11 cellular contexts compared by ENCODE assay signal in the genomic region with DNA sequence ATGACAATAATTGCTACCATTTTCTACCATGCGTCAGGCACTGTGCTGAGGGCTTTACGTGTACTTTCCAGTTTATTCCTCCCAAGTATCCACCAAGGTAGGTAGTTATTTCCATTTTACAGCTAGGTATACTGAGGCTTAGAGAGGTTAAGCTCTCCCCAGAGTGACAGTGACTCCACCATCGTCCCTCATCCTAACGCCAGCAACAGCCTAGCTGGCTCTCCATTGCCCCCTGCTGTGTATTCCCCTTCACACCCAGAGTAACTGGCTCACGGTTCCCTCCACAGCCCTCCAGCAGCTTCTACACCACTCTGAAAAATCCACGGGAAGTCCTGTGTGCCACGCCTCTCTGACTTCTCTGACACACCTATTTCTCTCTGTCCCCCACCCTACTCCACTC. TPM values are rescaled to one million over a fixed set of nuclear protein-coding genes. Genes with fewer than 3 reads are reported as not detected.
DNase-seq lines count a peak whose midpoint lies in the region; ATAC-seq and TF ChIP-seq lines count a peak whose summit lies in the region.
"Had no signal": no experiment of that assay in that cellular context is flagged by ENCODE, and none has a peak within 500 bp of the region (broad histone marks: within the 10 kb centered on the region; RNA-seq: fewer than 3 reads in every experiment).

No MANE protein-coding gene starts in this region.

- H3K27me3 ChIP-seq in DND-41 (ENCODE audit: insufficient read depth, low read length, poor library complexity) (no peaks in the 10 kb centered on the region), liver (ENCODE audit: control insufficient read depth in 4 of 4, insufficient read depth in 4 of 4, low read length in 3 of 4) (no peaks in the 10 kb centered on the region), gastroesophageal sphincter (no peaks in the 10 kb centered on the region)

- H3K9ac ChIP-seq in DND-41 (ENCODE audit: low read depth, low read length) (no peak overlapping the region), liver (ENCODE audit: low read depth in 1 of 2, low read length in 2 of 2) (no peak overlapping the region)
- H3K9ac ChIP-seq: KMS-11 had no signal

- H3K79me2 ChIP-seq in DND-41 (ENCODE audit: insufficient read depth, low read length): no peaks in the 10 kb centered on the region

- H3K36me3 ChIP-seq in DND-41 (ENCODE audit: insufficient read depth, low read length): no peaks in the 10 kb centered on the region; the same call in 1 of the 2 replicates
- no peaks in the 10 kb centered on the region for H3K36me3 ChIP-seq in liver (ENCODE audit: control insufficient read depth in 4 of 4, insufficient read depth in 3 of 4, low read depth in 1 of 4, low read length in 3 of 4)
- peaks cover 0 to 13% of the 10 kb centered on the region in 2 donors for H3K36me3 ChIP-seq in gastroesophageal sphincter

- H3K4me1 ChIP-seq in DND-41 (ENCODE audit: insufficient read depth, low read length): no peaks in the 10 kb centered on the region
- H3K4me1 ChIP-seq in liver (ENCODE audit: control insufficient read depth in 4 of 4, insufficient read depth in 4 of 4, low read length in 3 of 4): peaks cover 3 to 17% (median 9%) of the 10 kb centered on the region in 4 donors
- H3K4me1 ChIP-seq in gastroesophageal sphincter: no peaks in the 10 kb centered on the region

- TF ChIP-seq CTCF in DND-41 (IDR thresholded peaks at IDR 0.05; ENCODE audit: borderline replicate concordance, extremely low read depth, low read length, poor library complexity, severe bottlenecking) (peak; percentile 48), activated B cell treated with CpG ODN at 0.5 μM for 24 hours (IDR thresholded peaks at IDR 0.05) (no peak), liver (IDR thresholded peaks at IDR 0.05; ENCODE audit: low read depth, low read length, missing input control) (peak; percentile 43), gastroesophageal sphincter (IDR thresholded peaks at IDR 0.05) (no peak)

- H3K27ac Mint-ChIP-seq in activated B cell treated with CpG ODN at 0.5 μM for 24 hours: no peak overlapping the region
- H3K27ac Mint-ChIP-seq: effector memory CD8-positive, alpha-beta T cell had no signal

- intact Hi-C loops in activated B cell treated with CpG ODN at 0.5 μM for 24 hours (cut with micrococcal nuclease): no loop called here

- H3K4me2 ChIP-seq in DND-41 (ENCODE audit: insufficient read depth, low read length): no peak overlapping the region
- H3K4me2 ChIP-seq: KMS-11 had no signal

- H3K36me3 Mint-ChIP-seq in activated B cell treated with CpG ODN at 0.5 μM for 24 hours (ENCODE audit: low read depth): no peaks in the 10 kb centered on the region
- H3K36me3 Mint-ChIP-seq: activated naive CD8-positive, alpha-beta T cell treated with anti-CD3 and anti-CD28 coated beads for 36 hours had no signal

- H3K27ac ChIP-seq in DND-41 (ENCODE audit: low read length): no peak overlapping the region
- H3K27ac ChIP-seq in liver (ENCODE audit: low read depth in 1 of 2, low read length in 2 of 2): no peak overlapping the region
- H3K27ac ChIP-seq in gastroesophageal sphincter: no peak overlapping the region
- H3K27ac ChIP-seq: KMS-11 had no signal

- H3K4me3 ChIP-seq in DND-41 (ENCODE audit: low read depth in 1 of 2, low read length in 2 of 2) (no peak overlapping the region), liver (ENCODE audit: low read depth in 1 of 3, low read length in 3 of 3) (no peak overlapping the region), gastroesophageal sphincter (no peak overlapping the region)

- 55% methylated on average over 7 of the region's 7 CpGs for WGBS in liver
- 49 to 52% methylated on average over 6 to 7 of the region's 7 CpGs for WGBS in gastroesophageal sphincter (ENCODE audit: low coverage in 1 of 2), 2 donors

- H2AFZ ChIP-seq in DND-41 (ENCODE audit: low read depth, low read length): no peak overlapping the region

- no peak; the same call in 2 of the 3 replicates for ATAC-seq in DND-41 (ENCODE audit: insufficient read depth, low read depth)
- peak; percentile 31 for ATAC-seq in activated B cell treated with CpG ODN at 0.5 μM for 24 hours (ENCODE audit: low read depth)
- no peak for ATAC-seq in gastroesophageal sphincter
- ATAC-seq: effector memory CD8-positive, alpha-beta T cell had no signal

- H3K4me3 Mint-ChIP-seq in activated B cell treated with CpG ODN at 0.5 μM for 24 hours: no peak overlapping the region
- H3K4me3 Mint-ChIP-seq: activated naive CD8-positive, alpha-beta T cell treated with anti-CD3 and anti-CD28 coated beads for 36 hours; effector memory CD8-positive, alpha-beta T cell had no signal

- POLR2A ChIA-PET in HEK293T (lab: Yijun Ruan, JAX): interaction anchor here (0.9 kb wide), 1 partner anchor 33 kb away, joined by 3 read pairs; a partner anchor contains a TSS
- POLR2A ChIA-PET in activated B cell treated with CpG ODN at 0.5 μM for 24 hours (lab: Charles Lee): no interaction called here

- TF ChIP-seq RAD21 in liver (IDR thresholded peaks at IDR 0.05): peak; percentile 70 to 82

- H3K27me3 Mint-ChIP-seq in activated B cell treated with CpG ODN at 0.5 μM for 24 hours: no peaks in the 10 kb centered on the region
- H3K27me3 Mint-ChIP-seq: activated naive CD8-positive, alpha-beta T cell treated with anti-CD3 and anti-CD28 coated beads for 36 hours; effector memory CD8-positive, alpha-beta T cell had no signal

- no peaks in the 10 kb centered on the region for H4K20me1 ChIP-seq in DND-41 (ENCODE audit: insufficient read depth, low read length)

- TF ChIP-seq POLR2A in gastroesophageal sphincter (IDR thresholded peaks at IDR 0.05): no peak

- CTCF ChIA-PET in HEK293T (lab: Yijun Ruan, JAX): interaction anchor here (0.7 kb wide), 1 partner anchor 9 kb away, joined by 3 read pairs; no protein-coding TSS in a partner anchor
- CTCF ChIA-PET in activated B cell treated with CpG ODN at 0.5 μM for 24 hours (lab: Charles Lee): no interaction called here

- H3K9me3 ChIP-seq in DND-41 (ENCODE audit: insufficient read depth, low read length, severe bottlenecking): no peaks in the 10 kb centered on the region
- H3K9me3 ChIP-seq in liver (ENCODE audit: control insufficient read depth in 4 of 4, low read length in 3 of 4): no peaks in the 10 kb centered on the region
- no peaks in the 10 kb centered on the region for H3K9me3 ChIP-seq in gastroesophageal sphincter

- no peaks in the 10 kb centered on the region for H3K9me3 Mint-ChIP-seq in activated B cell treated with CpG ODN at 0.5 μM for 24 hours
- H3K9me3 Mint-ChIP-seq: activated naive CD8-positive, alpha-beta T cell treated with anti-CD3 and anti-CD28 coated beads for 36 hours; effector memory CD8-positive, alpha-beta T cell had no signal

- DNase-seq in DND-41 (no peak), HEK293T (ENCODE audit: extremely low spot score) (peak; percentile 40), activated B cell treated with CpG ODN at 0.5 μM for 24 hours (no peak), kidney glomerular epithelial cell (lab: John Stamatoyannopoulos, UW) (no peak), anterior cingulate cortex (lab: John Stamatoyannopoulos, UW) (no peak)
- DNase-seq: activated CD4-positive, CD25-positive, alpha-beta regulatory T cell; activated naive CD8-positive, alpha-beta T cell treated with anti-CD3 and anti-CD28 coated beads for 36 hours; effector memory CD8-positive, alpha-beta T cell had no signal

- peaks cover 4% of the 10 kb centered on the region for H3K4me1 Mint-ChIP-seq in activated B cell treated with CpG ODN at 0.5 μM for 24 hours
- H3K4me1 Mint-ChIP-seq: activated naive CD8-positive, alpha-beta T cell treated with anti-CD3 and anti-CD28 coated beads for 36 hours had no signal

- TF ChIP-seq EP300 in gastroesophageal sphincter (IDR thresholded peaks at IDR 0.05): no peak

TF ChIP-seq in HEK293T, 16 proteins besides CTCF, POLR2A, EP300 and RAD21 (continues in another document):
- no peak for TF ChIP-seq HDGF (IDR thresholded peaks at IDR 0.05; ENCODE audit: borderline replicate concordance)
- TF ChIP-seq L3MBTL2 (conservative IDR thresholded peaks at IDR 0.05): no peak
- TF ChIP-seq TARDBP (IDR thresholded peaks at IDR 0.05): no peak
- TF ChIP-seq SUZ12 (IDR thresholded peaks at IDR 0.05): no peak
- TF ChIP-seq FOXK2 (IDR thresholded peaks at IDR 0.05): no peak
- no peak for TF ChIP-seq FOXM1 (IDR thresholded peaks at IDR 0.05; ENCODE audit: borderline replicate concordance)
- TF ChIP-seq CTBP1 (IDR thresholded peaks at IDR 0.05; ENCODE audit: borderline replicate concordance): no peak
- no peak for TF ChIP-seq LEF1 (IDR thresholded peaks at IDR 0.05; ENCODE audit: borderline replicate concordance)
- TF ChIP-seq NFRKB (IDR thresholded peaks at IDR 0.05): no peak
- TF ChIP-seq FOXA1 (IDR thresholded peaks at IDR 0.05): no peak

TF ChIP-seq in liver, 16 proteins besides CTCF, POLR2A, EP300 and RAD21 (continues in another document):
- TF ChIP-seq RXRA (IDR thresholded peaks at IDR 0.05) (no peak), EGR1 (IDR thresholded peaks at IDR 0.05; ENCODE audit: low read depth in 2 of 2) (no peak)

RNA-seq across cellular contexts. Expression of a gene that starts 7.1 kb away (rescaled TPM):
- not detected in 2 replicates for total RNA-seq in activated B cell treated with CpG ODN at 0.5 μM for 24 hours
- total RNA-seq in liver: 100 to 1,000 TPM; 127 to 401 TPM
- 100 to 1,000 TPM; 541 to 728 TPM for polyA plus RNA-seq in liver
- 1 to 10 TPM in 1 of 4 donors, under 1 TPM in 1, not detected in 2; 0.54 to 1.2 TPM for total RNA-seq in gastroesophageal sphincter

RNA-seq across cellular contexts. Expression of a gene that starts 33.4 kb away (rescaled TPM):
- total RNA-seq in activated B cell treated with CpG ODN at 0.5 μM for 24 hours (3.9 and 5.0 TPM in 2 replicates), liver (1 to 10 TPM; 2.1 to 5.7 TPM), gastroesophageal sphincter (10 to 100 TPM; 14.1 to 21.7 (median 16.5) TPM)
- 1 to 10 TPM in 1 of 2 donors, under 1 TPM in 1; 0.40 to 1.6 TPM for polyA plus RNA-seq in liver

RNA-seq across cellular contexts. Expression of a gene that starts 33.5 kb away (rescaled TPM):
- 438 and 469 TPM in 2 replicates for total RNA-seq in activated B cell treated with CpG ODN at 0.5 μM for 24 hours
- total RNA-seq in liver: 1,000 to 10,000 TPM in 1 of 2 donors, 100 to 1,000 TPM in 1; 185 to 1,110 TPM
- polyA plus RNA-seq in liver: 1,000 to 10,000 TPM; 1,107 to 1,301 TPM
- 100 to 1,000 TPM; 331 to 508 (median 475) TPM for total RNA-seq in gastroesophageal sphincter

RNA-seq across cellular contexts. Expression of a gene that starts 48.1 kb away (rescaled TPM):
- total RNA-seq in activated B cell treated with CpG ODN at 0.5 μM for 24 hours (56.1 and 64.6 TPM in 2 replicates), liver (10 to 100 TPM; 16.7 to 24.5 TPM), gastroesophageal sphincter (10 to 100 TPM; 33.0 to 53.9 (median 45.0) TPM)
- 1 to 10 TPM; 3.4 to 5.9 TPM for polyA plus RNA-seq in liver

RNA-seq across cellular contexts. Expression of a gene that starts 53.0 kb away (rescaled TPM):
- total RNA-seq in activated B cell treated with CpG ODN at 0.5 μM for 24 hours (45.5 and 46.6 TPM in 2 replicates), liver (10 to 100 TPM; 14.6 to 15.8 TPM), gastroesophageal sphincter (10 to 100 TPM; 29.4 to 38.2 (median 31.0) TPM)
- polyA plus RNA-seq in liver: 10 to 100 TPM; 14.0 to 18.3 TPM

Comparison
In these comparisons a context has a peak if more than half of its experiments do, and no peak if none do; other contexts are left out.
1. CTCF ChIP-seq: peak in DND-41 (single experiment) and liver (single experiment); none in activated B cell treated with CpG ODN at 0.5 μM for 24 hours (single experiment) and gastroesophageal sphincter (0 of 4).
2. RNA of a gene that starts 7.1 kb away (total RNA-seq): 127 to 401 TPM in liver; 0.54 to 1.2 TPM in gastroesophageal sphincter and not detected in activated B cell treated with CpG ODN at 0.5 μM for 24 hours; every median in the first group is over 10 times any median in the second.